ENCODE assay signal across 1 cellular context in genomic region chr3:158103956-158104338, GRCh38.
TF ChIP-seq lines count a peak whose summit lies in the region.

No MANE protein-coding gene starts in this region.

TF ChIP-seq in HepG2, 621 proteins besides CTCF, POLR2A, EP300 and RAD21:
- TF ChIP-seq BORCS8-MEF2B (CRISPR knock-in tag; IDR thresholded peaks at IDR 0.05) (no peak), HBP1 (CRISPR knock-in tag; IDR thresholded peaks at IDR 0.05; ENCODE audit: low read depth) (no peak), TOE1 (CRISPR knock-in tag; IDR thresholded peaks at IDR 0.05) (no peak), IRF2 (CRISPR knock-in tag; IDR thresholded peaks at IDR 0.05) (no peak), MATR3 (CRISPR knock-in tag; IDR thresholded peaks at IDR 0.05) (no peak), ZUFSP (CRISPR knock-in tag; IDR thresholded peaks at IDR 0.05; ENCODE audit: borderline replicate concordance) (no peak), MAF1 (CRISPR knock-in tag; IDR thresholded peaks at IDR 0.05; ENCODE audit: borderline replicate concordance) (no peak), ZBTB1 (CRISPR knock-in tag; IDR thresholded peaks at IDR 0.05; ENCODE audit: borderline replicate concordance) (no peak), ZNF383 (CRISPR knock-in tag; IDR thresholded peaks at IDR 0.05; ENCODE audit: borderline replicate concordance) (no peak), U2AF2 (IDR thresholded peaks at IDR 0.05; ENCODE audit: low read depth, low read length) (no peak), ZNF281 (CRISPR knock-in tag; IDR thresholded peaks at IDR 0.05; ENCODE audit: borderline replicate concordance) (no peak), TBP (CRISPR knock-in tag; IDR thresholded peaks at IDR 0.05) (no peak), CBFB (CRISPR knock-in tag; IDR thresholded peaks at IDR 0.05) (no peak)
TF ChIP-seq in HepG2: peak in this region for 0.
